Comparison of ENCODE assay signal across 21 cellular contexts in the genomic region with DNA sequence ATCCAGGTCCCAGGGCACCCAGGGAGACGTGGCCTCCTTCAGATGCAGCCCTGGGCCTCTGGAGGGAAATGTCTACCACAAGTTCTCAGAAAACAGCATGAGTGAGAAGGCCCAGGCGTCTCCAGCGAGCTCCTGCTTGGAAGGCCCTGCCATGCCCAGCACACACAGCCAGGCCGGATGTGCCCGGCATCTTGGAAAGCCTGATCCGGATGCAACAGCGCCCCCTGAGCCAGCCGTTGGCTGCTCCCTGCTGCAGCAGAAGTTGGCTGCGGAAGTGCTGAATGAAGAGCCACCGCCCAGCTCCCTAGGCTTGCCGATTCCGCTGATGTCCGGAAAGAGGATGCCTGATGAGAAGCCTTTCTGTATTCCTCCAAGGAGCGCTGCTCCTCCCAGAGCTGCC. TPM values are rescaled to one million over a fixed set of nuclear protein-coding genes. Genes with fewer than 3 reads are reported as not detected.
DNase-seq lines count a peak whose midpoint lies in the region; ATAC-seq, FAIRE-seq and TF ChIP-seq lines count a peak whose summit lies in the region.
"Had no signal": no experiment of that assay in that cellular context is flagged by ENCODE, and none has a peak within 500 bp of the region (broad histone marks: within the 10 kb centered on the region; RNA-seq: fewer than 3 reads in every experiment).

No MANE protein-coding gene starts in this region.

- no TSS peak for BruUV-seq in K562 (replicated peaks; lab: Mats Ljungman, UMichigan)

- H3K9me1 ChIP-seq in K562 (ENCODE audit: control insufficient read depth, insufficient read depth, low read length), result no peaks in the 10 kb centered on the region

- POLR2A ChIA-PET in K562 (lab: Yijun Ruan, JAX), result no interaction called here

- H3K9me3 ChIP-seq in K562 (replicated peaks; ENCODE audit: control insufficient read depth, insufficient read depth, low read depth, low read length) (no peaks in the 10 kb centered on the region), neural progenitor cell (ENCODE audit: low read depth) (peaks cover 2% of the 10 kb centered on the region)

- no peak for ATAC-seq in K562
- ATAC-seq in HG03469 (IDR thresholded peaks at IDR 0.05; ENCODE audit: unreplicated experiment), result no peak
- ATAC-seq in GM19455 (IDR thresholded peaks at IDR 0.05; ENCODE audit: unreplicated experiment), result no peak
- ATAC-seq: HCT116 had no signal

- no peak overlapping the region for H3K4me3 Mint-ChIP-seq in neural progenitor cell

- H3K27me3 ChIP-seq in H7 (ENCODE audit: control insufficient read depth, insufficient read depth, low read length) (no peaks in the 10 kb centered on the region), K562 (ENCODE audit: control insufficient read depth in 2 of 2, insufficient read depth in 2 of 2, low read length in 2 of 2) (no peaks in the 10 kb centered on the region), neural progenitor cell (no peaks in the 10 kb centered on the region)
- H3K27me3 ChIP-seq: BLaER1, SJSA1 had no signal

- no peak overlapping the region for H3K4me2 ChIP-seq in K562 (ENCODE audit: insufficient read depth, low read length)
- no peak overlapping the region for H3K4me2 ChIP-seq in neural progenitor cell
- H3K4me2 ChIP-seq: BLaER1, PC-9 had no signal

- H3K4me1 Mint-ChIP-seq in neural progenitor cell, result no peaks in the 10 kb centered on the region

- intact Hi-C loops in K562 (cut with micrococcal nuclease), result no loop called here

- H3K79me2 ChIP-seq in K562 (ENCODE audit: control insufficient read depth, insufficient read depth, low read length) (no peaks in the 10 kb centered on the region), neural progenitor cell (ENCODE audit: low read depth) (no peaks in the 10 kb centered on the region)

- H3K4me1 ChIP-seq in K562 (replicated peaks in 1 of 2; ENCODE audit: control insufficient read depth in 2 of 2, insufficient read depth in 2 of 2, low read length in 2 of 2), result no peaks in the 10 kb centered on the region
- no peaks in the 10 kb centered on the region for H3K4me1 ChIP-seq in neural progenitor cell
- H3K4me1 ChIP-seq: BLaER1, SJSA1 had no signal

- CTCF ChIA-PET in K562 (lab: Yijun Ruan, JAX; ENCODE audit: low intra/inter-chr PET ratio), result no interaction called here

- H3K9me3 Mint-ChIP-seq in neural progenitor cell, result peaks cover 26% of the 10 kb centered on the region

- DNase-seq in DMS53 (lab: John Stamatoyannopoulos, UW) (peak; percentile 13), DMS53 treated with DMSO at 0.1 percent for 48 hours (lab: John Stamatoyannopoulos, UW; ENCODE audit: unreplicated experiment) (no peak), H7 (peak; percentile 48), K562 (ENCODE audit: extremely low read depth in 1 of 4, low spot score in 3 of 4) (no peak), neural progenitor cell (ENCODE audit: low spot score) (peak; percentile 27), C1 segment of cervical spinal cord (lab: John Stamatoyannopoulos, UW) (no peak)
- DNase-seq: EL; MV-4-11; NCI-H1417; NCI-H2029; NCI-H510A; NK-92 treated with Interleukin-12 subunit alpha and Interleukin-12 subunit beta, amount 100 ng/mL, for 24 hours; PC-9 had no signal

- no peaks in the 10 kb centered on the region for H3K36me3 Mint-ChIP-seq in neural progenitor cell

- H4K20me1 ChIP-seq in K562 (replicated peaks; ENCODE audit: control insufficient read depth, insufficient read depth, low read length), result no peaks in the 10 kb centered on the region
- no peaks in the 10 kb centered on the region for H4K20me1 ChIP-seq in neural progenitor cell (ENCODE audit: low read depth)
- H4K20me1 ChIP-seq: BLaER1 had no signal

- H3K27ac ChIP-seq in K562 (ENCODE audit: extremely low read depth, low read depth, low read length) (no peak overlapping the region), neural progenitor cell (no peak overlapping the region)
- H3K27ac ChIP-seq: BLaER1, HL-60, PC-9, SJSA1 had no signal

- WGBS in K562 (ENCODE audit: insufficient coverage, low coverage, missing lambda C conversion rate), result 0% methylated on average over 13 of the region's 14 CpGs

- TF ChIP-seq CTCF in K562 (IDR thresholded peaks at IDR 0.05 in 2 of 3, conservative IDR thresholded peaks at IDR 0.05 in 1 of 3; ENCODE audit: insufficient read depth in 2 of 3, low read depth in 1 of 3, low read length in 3 of 3) (no peak), neural progenitor cell (IDR thresholded peaks at IDR 0.05) (peak; percentile 30)

- no peak overlapping the region for H3K9ac ChIP-seq in K562 (ENCODE audit: insufficient read depth in 1 of 2, low read depth in 2 of 2, low read length in 2 of 2)
- no peak overlapping the region for H3K9ac ChIP-seq in neural progenitor cell
- H3K9ac ChIP-seq: BLaER1 had no signal

- TF ChIP-seq EP300 in K562 (IDR thresholded peaks at IDR 0.05; ENCODE audit: low read length), result no peak

- H3K27ac Mint-ChIP-seq in neural progenitor cell, result no peak overlapping the region

- H2AFZ ChIP-seq in K562 (ENCODE audit: low read depth, low read length) (no peak overlapping the region), neural progenitor cell (replicated peaks) (no peak overlapping the region)
- H2AFZ ChIP-seq: PC-9 had no signal

- no peak for TF ChIP-seq POLR2A in K562 (conservative IDR thresholded peaks at IDR 0.05)

- H3K27me3 Mint-ChIP-seq in neural progenitor cell (ENCODE audit: insufficient read depth, low read depth), result no peaks in the 10 kb centered on the region

- H3F3A ChIP-seq in neural progenitor cell (ENCODE audit: low read depth), result no peaks in the 10 kb centered on the region

- H3K4me3 ChIP-seq in H7 (ENCODE audit: insufficient read depth, low read depth, low read length) (no peak overlapping the region), K562 (no peak overlapping the region), neural progenitor cell (no peak overlapping the region)
- H3K4me3 ChIP-seq: BLaER1, PC-9, SJSA1 had no signal

- no peaks in the 10 kb centered on the region for H3K36me3 ChIP-seq in H7 (replicated peaks; ENCODE audit: control insufficient read depth, insufficient read depth, low read length)
- H3K36me3 ChIP-seq in K562 (ENCODE audit: control insufficient read depth, insufficient read depth, low read length), result no peaks in the 10 kb centered on the region
- H3K36me3 ChIP-seq in neural progenitor cell, result no peaks in the 10 kb centered on the region
- H3K36me3 ChIP-seq: BLaER1, SJSA1 had no signal

- FAIRE-seq in K562 (lab: Jason Lieb, UNC), result no peak
- FAIRE-seq: A204.1, GM19239 had no signal

- TF ChIP-seq RAD21 in K562 (CRISPR knock-in tag; conservative IDR thresholded peaks at IDR 0.05 in 1 of 2, IDR thresholded peaks at IDR 0.05 in 1 of 2), result no peak

- in situ Hi-C loops in K562 (cut with MboI), result no loop called here

TF ChIP-seq in K562, 482 proteins besides CTCF, POLR2A, EP300 and RAD21 (continues in another document):
- TF ChIP-seq GABPA (tag; conservative IDR thresholded peaks at IDR 0.05; ENCODE audit: low read depth) (peak; percentile 43), ARNT (IDR thresholded peaks at IDR 0.05) (no peak), ETV5 (CRISPR knock-in tag; IDR thresholded peaks at IDR 0.05; ENCODE audit: low read depth) (no peak), NCOA2 (IDR thresholded peaks at IDR 0.05; ENCODE audit: partially characterized antibody in 2 of 2) (no peak), MTA1 (IDR thresholded peaks at IDR 0.05; ENCODE audit: borderline replicate concordance) (no peak)
- TF ChIP-seq, protein P1, sequence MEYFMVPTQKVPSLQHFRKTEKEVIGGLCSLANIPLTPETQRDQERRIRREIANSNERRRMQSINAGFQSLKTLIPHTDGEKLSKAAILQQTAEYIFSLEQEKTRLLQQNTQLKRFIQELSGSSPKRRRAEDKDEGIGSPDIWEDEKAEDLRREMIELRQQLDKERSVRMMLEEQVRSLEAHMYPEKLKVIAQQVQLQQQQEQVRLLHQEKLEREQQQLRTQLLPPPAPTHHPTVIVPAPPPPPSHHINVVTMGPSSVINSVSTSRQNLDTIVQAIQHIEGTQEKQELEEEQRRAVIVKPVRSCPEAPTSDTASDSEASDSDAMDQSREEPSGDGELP (CRISPR knock-in tag; IDR thresholded peaks at IDR 0.05; ENCODE audit: borderline replicate concordance), result no peak

RNA-seq across cellular contexts. Expression of a gene that starts 0.9 kb away (rescaled TPM):
- not detected in 2 replicates for total RNA-seq in H7 (2014; rRNA removed; shearing (Covaris generic))
- not detected in 2 replicates for total RNA-seq in K562 (2011; cell fraction: chromatin; rRNA removed; ENCODE audit: low replicate concordance)
- not detected in 2 replicates for total RNA-seq in K562 (2011; cell fraction: nucleolus; rRNA removed)
- not detected in 2 replicates for total RNA-seq in K562 (2011; cell fraction: nucleoplasm; rRNA removed)
- total RNA-seq in K562 (2014; rRNA removed), result not detected in 2 replicates
- not detected in 2 replicates for total RNA-seq in K562 (2014; rRNA removed; fragmentation: Illumina TruSeq; extraction: Trizol)
- total RNA-seq in K562 (2015; rRNA removed; fragmentation: Illumina TruSeq; extraction: Trizol), result under 0.01 TPM in 1 of 2 replicates, not detected in the other
- total RNA-seq in K562 (2021), result not detected in 2 replicates
- not detected in 2 replicates for polyA plus RNA-seq in K562 (2011; rRNA removed)
- not detected in 2 replicates for polyA plus RNA-seq in K562 (2011; cell fraction: cytosol; rRNA removed)
- polyA plus RNA-seq in K562 (2011; cell fraction: nucleus; rRNA removed), result not detected in 2 replicates
- polyA plus RNA-seq in K562 (2012), result 0.03 and 0.19 TPM in 2 replicates
- polyA plus RNA-seq in K562 (2014; fragmentation: Illumina TruSeq; extraction: Trizol), result 0.01 and 0.03 TPM in 2 replicates
- polyA plus RNA-seq in K562 (2014; fragmentation: Nextera tagmentation; extraction: Ambion mirVana), result not detected
- polyA plus RNA-seq in K562 (2014; rRNA removed), result not detected in 2 replicates
- polyA minus RNA-seq in K562 (2011; rRNA and poly(A)+ RNA removed), result not detected in 2 replicates
- polyA minus RNA-seq in K562 (2011; cell fraction: cytosol; rRNA and poly(A)+ RNA removed), result not detected in 2 replicates
- not detected in 2 replicates for polyA minus RNA-seq in K562 (2011; cell fraction: nucleus; rRNA and poly(A)+ RNA removed)
- total RNA-seq in neural progenitor cell (ENCODE audit: low replicate concordance), result 0.06 TPM in 1 of 2 replicates, not detected in the other
- total RNA-seq: PC-9, SJSA1 had no signal

Comparison
In these comparisons a context has a peak if more than half of its experiments do, and no peak if none do; other contexts are left out.
1. DNase-seq: peak in DMS53 (single experiment), H7 (single experiment) and neural progenitor cell (single experiment); none in DMS53 treated with DMSO at 0.1 percent for 48 hours (single experiment), K562 (0 of 4) and C1 segment of cervical spinal cord (0 of 14).